In the genomic region with DNA sequence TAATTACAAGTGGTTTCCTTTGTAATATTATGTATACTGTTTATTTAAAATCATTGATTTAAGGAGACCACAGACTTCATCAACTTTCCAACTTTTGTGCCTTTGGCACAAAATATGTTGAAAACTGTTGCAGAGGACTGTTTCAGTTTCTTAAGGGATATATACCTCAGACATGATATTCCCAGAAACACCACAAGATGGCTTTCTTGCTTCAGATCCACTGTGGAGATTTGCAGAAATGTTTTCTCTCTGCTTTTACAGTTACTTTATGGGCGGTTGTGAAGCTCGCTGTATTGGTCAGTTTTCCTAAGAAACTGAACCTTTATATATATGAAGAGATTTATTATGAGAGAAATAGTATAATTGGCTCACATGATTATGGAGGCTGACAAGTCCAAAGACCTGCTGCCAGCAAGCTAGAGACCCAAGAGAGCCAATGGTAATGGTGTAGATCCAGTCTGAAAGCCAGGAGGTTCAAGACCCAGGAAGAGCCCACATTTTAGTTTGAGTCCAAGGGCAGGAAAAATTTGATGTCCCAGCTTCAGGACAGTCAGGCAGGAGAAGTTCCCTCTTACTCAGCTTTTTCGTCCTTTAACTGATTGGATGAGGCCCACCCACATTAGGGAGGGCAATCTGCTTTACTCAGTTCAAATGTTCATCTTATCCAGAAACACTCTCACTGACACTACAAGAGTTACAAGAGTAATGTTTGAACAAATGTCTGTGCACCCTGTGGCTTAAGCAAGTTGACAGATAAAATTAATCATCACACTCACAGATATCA, we compare ENCODE assay signal across 7 cellular contexts. TPM values are rescaled to one million over a fixed set of nuclear protein-coding genes. Genes with fewer than 3 reads are reported as not detected.
A peak's percentile ranks its signal among the peaks of the same experiment; 100 is the strongest.
DNase-seq lines count a peak whose midpoint lies in the region; ATAC-seq and TF ChIP-seq lines count a peak whose summit lies in the region.

No MANE protein-coding gene starts in this region.

- H3K36me3 ChIP-seq in SK-N-MC (ENCODE audit: insufficient read depth, low read length) = peaks cover 16% of the 10 kb centered on the region

- no peaks in the 10 kb centered on the region for H3K9me3 ChIP-seq in SK-N-MC (ENCODE audit: low read depth, low read length)

- peak; percentile 37 for DNase-seq in SK-N-MC (ENCODE audit: low read depth, low spot score)
- peak; percentile 48 to 79 for DNase-seq in foreskin fibroblast
- DNase-seq in renal cortical epithelial cell (ENCODE audit: low read depth) = peak; percentile 69
- no peak for DNase-seq in stimulated activated CD4-positive, alpha-beta T cell treated with anti-CD3 and anti-CD28 coated beads, Interleukin-4, amount 100 ng/mL, for 24 hours
- no peak for DNase-seq in mesenteric fat pad (ENCODE audit: low spot score)

- no peak overlapping the region for H3K9ac ChIP-seq in SK-N-MC (ENCODE audit: insufficient read length)

- H3K27ac ChIP-seq in SK-N-MC = no peak overlapping the region

- 0 out of 3 replicates have a peak, but pooled peaks have one; percentile 24 for TF ChIP-seq CTCF in GM12872 (IDR thresholded peaks at IDR 0.05; ENCODE audit: insufficient read depth, low read depth, low read length)
- TF ChIP-seq CTCF in foreskin fibroblast (IDR thresholded peaks at IDR 0.05; ENCODE audit: low read depth, low read length) = peak; percentile 63

- ATAC-seq in HG03354 (IDR thresholded peaks at IDR 0.05; ENCODE audit: poor library complexity, severe bottlenecking, unreplicated experiment) = peak; percentile 76

- H3K4me3 ChIP-seq in SK-N-MC (no peak overlapping the region), foreskin fibroblast (ENCODE audit: low read depth in 1 of 2, low read length in 2 of 2) (no peak overlapping the region)

RNA-seq across cellular contexts. Expression of a gene that starts 12.8 kb away (rescaled TPM):
- total RNA-seq in renal cortical epithelial cell (21.7 and 45.3 TPM in 2 replicates), mesenteric fat pad (31.7 TPM)

Comparison
In these comparisons a context has a peak if more than half of its experiments do, and no peak if none do; other contexts are left out.
1. DNase-seq: peak in SK-N-MC (single experiment), foreskin fibroblast (2 of 2) and renal cortical epithelial cell (single experiment); none in stimulated activated CD4-positive, alpha-beta T cell treated with anti-CD3 and anti-CD28 coated beads, Interleukin-4, amount 100 ng/mL, for 24 hours (single experiment) and mesenteric fat pad (single experiment).